Comparison of ENCODE assay signal across 21 cellular contexts in genomic region chr14:56918849-56919574, GRCh38.
DNase-seq lines count a peak whose midpoint lies in the region; ATAC-seq lines count a peak whose summit lies in the region.
"Had no signal": no experiment of that assay in that cellular context is flagged by ENCODE, and none has a peak within 500 bp of the region (broad histone marks: within the 10 kb centered on the region; RNA-seq: fewer than 3 reads in every experiment).

No MANE protein-coding gene starts in this region.

- H3K9me3 Mint-ChIP-seq in activated T-cell treated with anti-CD3 and anti-CD28 coated beads, Interleukin-2, amount 50 U/mL, for 72 hours, result peaks cover 0 to 4% of the 10 kb centered on the region in 2 donors

- no peaks in the 10 kb centered on the region for H3K27me3 Mint-ChIP-seq in activated T-cell treated with anti-CD3 and anti-CD28 coated beads, Interleukin-2, amount 50 U/mL, for 72 hours (ENCODE audit: low read depth)

- DNase-seq in NCI-H748 (lab: John Stamatoyannopoulos, UW; ENCODE audit: unreplicated experiment) (peak; percentile 10), NCI-H748 treated with DMSO at 0.1 percent for 48 hours (lab: John Stamatoyannopoulos, UW) (no peak), NCI-H526 (lab: John Stamatoyannopoulos, UW) (peak; percentile 44 to 72), iPS DF 19.7 (ENCODE audit: low read depth, low spot score) (peak; percentile 94), activated gamma-delta T cell (lab: John Stamatoyannopoulos, UW) (no peak), cardiac septum (ENCODE audit: low spot score) (no peak), GDM1 (lab: John Stamatoyannopoulos, UW) (no peak)
- DNase-seq in activated T-cell treated with anti-CD3 and anti-CD28 coated beads, Interleukin-2, amount 50 U/mL, for 72 hours, result no peak
- DNase-seq: DMS79, MM.1S, NCI-H1092, NCI-H1436 treated with DMSO at 0.1 percent for 48 hours, NCI-H2029, NCI-H2171, NCI-H446, NCI-H82, PC-9, SIG-M5, T-helper 1 cell had no signal

- H3K36me3 Mint-ChIP-seq in activated T-cell treated with anti-CD3 and anti-CD28 coated beads, Interleukin-2, amount 50 U/mL, for 72 hours (ENCODE audit: insufficient read depth in 2 of 2), result no peaks in the 10 kb centered on the region
- H3K36me3 Mint-ChIP-seq: CD14-positive monocyte had no signal

- no peak for ATAC-seq in activated T-cell treated with anti-CD3 and anti-CD28 coated beads, Interleukin-2, amount 50 U/mL, for 72 hours (replicated peaks in 1 of 2)
- ATAC-seq: HCT116 had no signal

- H3K4me1 Mint-ChIP-seq in activated T-cell treated with anti-CD3 and anti-CD28 coated beads, Interleukin-2, amount 50 U/mL, for 72 hours (ENCODE audit: low read depth), result no peaks in the 10 kb centered on the region
- H3K4me1 Mint-ChIP-seq: CD14-positive monocyte had no signal

- intact Hi-C loops in cardiac septum (cut with DNase I), result no loop called here

- H3K27ac Mint-ChIP-seq in activated T-cell treated with anti-CD3 and anti-CD28 coated beads, Interleukin-2, amount 50 U/mL, for 72 hours, result no peak overlapping the region
- H3K27ac Mint-ChIP-seq: CD14-positive monocyte had no signal

- H3K4me3 Mint-ChIP-seq in activated T-cell treated with anti-CD3 and anti-CD28 coated beads, Interleukin-2, amount 50 U/mL, for 72 hours, result no peak overlapping the region
- H3K4me3 Mint-ChIP-seq: CD14-positive monocyte had no signal

Comparison
In these comparisons a context has a peak if more than half of its experiments do, and no peak if none do; other contexts are left out.
1. DNase-seq: peak in NCI-H748 (single experiment), NCI-H526 (2 of 2) and iPS DF 19.7 (single experiment); none in NCI-H748 treated with DMSO at 0.1 percent for 48 hours (single experiment), activated gamma-delta T cell (single experiment), cardiac septum (single experiment), GDM1 (single experiment) and activated T-cell treated with anti-CD3 and anti-CD28 coated beads, Interleukin-2, amount 50 U/mL, for 72 hours (0 of 2).